Comparison of ENCODE assay signal across 14 cellular contexts in genomic region chr12:111448266-111448830, GRCh38. TPM values are rescaled to one million over a fixed set of nuclear protein-coding genes. Genes with fewer than 3 reads are reported as not detected.
DNase-seq lines count a peak whose midpoint lies in the region; ATAC-seq and TF ChIP-seq lines count a peak whose summit lies in the region.
"Had no signal": no experiment of that assay in that cellular context is flagged by ENCODE, and none has a peak within 500 bp of the region (broad histone marks: within the 10 kb centered on the region; RNA-seq: fewer than 3 reads in every experiment).

No MANE protein-coding gene starts in this region.

- no peak for ATAC-seq in stimulated activated effector memory CD8-positive, alpha-beta T cell treated with anti-CD3 and anti-CD28 coated beads, Interleukin-12 subunit alpha, Interleukin-12 subunit beta, amount 100 ng/mL, for 72 hours
- ATAC-seq: foreskin keratinocyte, HCT116, right lobe of liver had no signal

- peaks cover 76% of the 10 kb centered on the region for H3K4me1 Mint-ChIP-seq in stimulated activated effector memory CD8-positive, alpha-beta T cell treated with anti-CD3 and anti-CD28 coated beads, Interleukin-12 subunit alpha, Interleukin-12 subunit beta, amount 100 ng/mL, for 72 hours

- H3K27me3 ChIP-seq in left ventricle myocardium inferior (ENCODE audit: low read depth), result no peaks in the 10 kb centered on the region
- H3K27me3 ChIP-seq: foreskin keratinocyte, right lobe of liver had no signal

- H3K9me3 Mint-ChIP-seq in stimulated activated effector memory CD8-positive, alpha-beta T cell treated with anti-CD3 and anti-CD28 coated beads, Interleukin-12 subunit alpha, Interleukin-12 subunit beta, amount 100 ng/mL, for 72 hours, result no peaks in the 10 kb centered on the region

- intact Hi-C loops in left ventricle myocardium inferior (cut with micrococcal nuclease), result no loop called here
- intact Hi-C loops in posterior vena cava (cut with DNase I), result no loop called here

- peaks cover 96% of the 10 kb centered on the region for H3K36me3 Mint-ChIP-seq in stimulated activated effector memory CD8-positive, alpha-beta T cell treated with anti-CD3 and anti-CD28 coated beads, Interleukin-12 subunit alpha, Interleukin-12 subunit beta, amount 100 ng/mL, for 72 hours

- no peak overlapping the region for H3K4me3 ChIP-seq in left ventricle myocardium inferior
- H3K4me3 ChIP-seq: right lobe of liver had no signal

- peaks cover 87% of the 10 kb centered on the region for H3K4me1 ChIP-seq in left ventricle myocardium inferior
- H3K4me1 ChIP-seq: foreskin keratinocyte had no signal

- peak overlapping the region; percentile 85; the same call in 1 of the 2 replicates for H3K27ac ChIP-seq in VCaP
- peak overlapping the region; percentile 97 for H3K27ac ChIP-seq in left ventricle myocardium inferior (replicated peaks)
- H3K27ac ChIP-seq: foreskin keratinocyte, right lobe of liver had no signal

- peak; percentile 56 for DNase-seq in activated effector memory CD4-positive, alpha-beta T cell treated with anti-CD3 and anti-CD28 coated beads, Interleukin-2, amount 50 U/mL, for 16 hours
- DNase-seq in activated effector memory CD4-positive, alpha-beta T cell treated with Interleukin-2 at 50 U/mL for 16 hours, result no peak
- no peak for DNase-seq in left ventricle myocardium inferior
- peak in 1 of 2 donors; percentile 47 for DNase-seq in stimulated activated effector memory CD8-positive, alpha-beta T cell treated with anti-CD3 and anti-CD28 coated beads, Interleukin-12 subunit alpha, Interleukin-12 subunit beta, amount 100 ng/mL, for 72 hours (ENCODE audit: low spot score in 2 of 2)
- DNase-seq in posterior vena cava (ENCODE audit: low spot score), result no peak
- no peak for DNase-seq in NOMO-1 treated with DMSO at 0.1 percent for 48 hours (lab: John Stamatoyannopoulos, UW; ENCODE audit: unreplicated experiment)
- DNase-seq in NCI-H2171 treated with DMSO at 0.1 percent for 48 hours (lab: John Stamatoyannopoulos, UW), result no peak
- DNase-seq: caudate nucleus, foreskin keratinocyte, mammary epithelial cell, SW 1271 had no signal

- peak overlapping the region; percentile 86 for H3K27ac Mint-ChIP-seq in stimulated activated effector memory CD8-positive, alpha-beta T cell treated with anti-CD3 and anti-CD28 coated beads, Interleukin-12 subunit alpha, Interleukin-12 subunit beta, amount 100 ng/mL, for 72 hours

- TF ChIP-seq CTCF in VCaP (conservative IDR thresholded peaks at IDR 0.05) (no peak), left ventricle myocardium inferior (IDR thresholded peaks at IDR 0.05; ENCODE audit: borderline replicate concordance) (no peak)

- peaks cover 48% of the 10 kb centered on the region for H3K36me3 ChIP-seq in left ventricle myocardium inferior

- no peaks in the 10 kb centered on the region for H3K9me3 ChIP-seq in left ventricle myocardium inferior (replicated peaks)
- H3K9me3 ChIP-seq: right lobe of liver had no signal

- H3K4me3 Mint-ChIP-seq in stimulated activated effector memory CD8-positive, alpha-beta T cell treated with anti-CD3 and anti-CD28 coated beads, Interleukin-12 subunit alpha, Interleukin-12 subunit beta, amount 100 ng/mL, for 72 hours, result no peak overlapping the region

RNA-seq across cellular contexts. Expression of gene SH2B3, which starts 42.6 kb away (rescaled TPM):
- total RNA-seq in left ventricle myocardium inferior (50.5 TPM), posterior vena cava (10 to 100 TPM; 31.9 to 32.4 TPM)
